ENCODE assay signal across 34 cellular contexts in the genomic region with DNA sequence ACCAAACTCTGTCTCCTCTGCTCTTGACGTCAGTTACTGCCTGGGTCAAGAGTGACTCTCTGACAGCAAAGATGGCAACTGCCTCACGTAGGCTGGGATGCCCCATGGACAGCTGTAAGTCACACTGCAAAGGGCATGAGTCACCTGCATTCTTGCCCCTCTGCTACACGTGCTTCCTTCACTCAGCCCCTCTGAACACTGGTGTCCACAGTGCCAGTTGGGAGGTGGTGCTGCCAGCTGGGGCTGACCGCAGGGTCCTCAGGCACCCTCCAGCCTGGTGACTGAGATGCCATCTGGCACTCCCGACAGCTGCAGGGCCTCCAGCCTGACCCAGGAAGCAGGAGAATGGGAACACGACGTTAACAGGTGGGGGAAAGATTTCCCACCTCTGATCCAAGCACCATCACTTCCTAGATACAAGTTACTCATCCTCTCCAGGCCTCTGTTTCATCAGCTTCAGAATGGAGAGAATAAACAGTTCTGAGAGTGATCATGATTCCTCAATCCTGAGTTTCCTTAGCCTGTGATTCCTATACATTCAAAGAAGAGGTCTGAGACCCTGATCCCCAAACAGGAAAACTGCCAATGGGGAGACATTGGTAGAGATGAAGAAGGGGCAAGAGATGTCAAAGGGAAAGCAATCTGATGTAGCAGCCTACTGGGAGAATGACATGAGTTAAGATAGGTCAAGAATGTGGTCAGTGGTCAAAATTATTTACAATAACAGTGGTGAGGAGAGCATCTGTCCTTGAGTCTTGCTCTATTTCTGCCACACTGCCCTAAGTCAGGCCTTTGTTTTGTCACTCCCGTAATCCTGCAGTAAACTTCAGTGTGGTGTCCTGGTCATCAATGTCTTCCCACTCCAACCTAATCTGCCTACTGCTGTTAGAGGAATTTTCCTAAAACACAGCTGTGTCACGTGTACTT.
DNase-seq lines count a peak whose midpoint lies in the region; ATAC-seq and TF ChIP-seq lines count a peak whose summit lies in the region.
"Had no signal": no experiment of that assay in that cellular context is flagged by ENCODE, and none has a peak within 500 bp of the region (broad histone marks: within the 10 kb centered on the region; RNA-seq: fewer than 3 reads in every experiment).

No MANE protein-coding gene starts in this region.

- H3K27me3 Mint-ChIP-seq in HFFc6 (ENCODE audit: insufficient read depth), result peaks cover 4% of the 10 kb centered on the region
- no peaks in the 10 kb centered on the region for H3K27me3 Mint-ChIP-seq in type B pancreatic cell
- H3K27me3 Mint-ChIP-seq: activated naive CD8-positive, alpha-beta T cell; naive thymus-derived CD8-positive, alpha-beta T cell; stimulated activated memory B cell treated with anti-CD40 and anti-IgM and Interleukin-4, amounts not matched to agents 10 μg/mL and 1 μg/mL and 100 μg/mL, for 72 hours; T-cell had no signal

- H4K91ac ChIP-seq in neuronal stem cell (ENCODE audit: low read depth, low read length, poor library complexity), result no peak overlapping the region

- H3K9ac ChIP-seq in neuronal stem cell (ENCODE audit: low read depth, low read length, poor library complexity), result no peak overlapping the region
- H3K9ac ChIP-seq: BLaER1 had no signal

- H2BK5ac ChIP-seq in neuronal stem cell (ENCODE audit: low read length), result peak overlapping the region; percentile 40

- H3K36me3 ChIP-seq in neuronal stem cell (replicated peaks in 1 of 2; ENCODE audit: control insufficient read depth in 2 of 2, insufficient read depth in 2 of 2, low read length in 2 of 2), result no peaks in the 10 kb centered on the region
- H3K36me3 ChIP-seq: ascending aorta, BLaER1, cardiac muscle cell, gastrocnemius medialis, left ventricle myocardium inferior, suprapubic skin had no signal

- peak overlapping the region; percentile 28 for H2BK15ac ChIP-seq in neuronal stem cell (ENCODE audit: low read length)

- no CpG with 5 or more reads among the region's 9 CpGs for WGBS in neuronal stem cell (ENCODE audit: extremely low coverage in 2 of 2, insufficient read length in 2 of 2, insufficient replicate concordance in 1 of 2), 2 donors

- peak overlapping the region; percentile 76 for H3K18ac ChIP-seq in neuronal stem cell (ENCODE audit: low read length)

- no peak overlapping the region for H3K4me2 ChIP-seq in neuronal stem cell (ENCODE audit: insufficient read depth, low read length, poor library complexity, severe bottlenecking)
- H3K4me2 ChIP-seq: BLaER1, PC-9 had no signal

- H2AK5ac ChIP-seq in neuronal stem cell (ENCODE audit: low read depth, low read length), result peak overlapping the region; percentile 56

- H3K27ac Mint-ChIP-seq in HFFc6, result no peak overlapping the region
- H3K27ac Mint-ChIP-seq in type B pancreatic cell, result no peak overlapping the region
- H3K27ac Mint-ChIP-seq: activated naive CD8-positive, alpha-beta T cell; activated T-helper 2 cell treated with anti-CD3 and anti-CD28 coated beads, Interferon-gamma antibody, Interleukin-2, Interleukin-4, amounts not matched to agents 10 μg/mL and 5 μg/mL and 100 μg/mL, durations not matched to agents 14 hours and 24 hours and 36 hours; naive thymus-derived CD8-positive, alpha-beta T cell; stimulated activated memory B cell treated with anti-CD40 and anti-IgM and Interleukin-4, amounts not matched to agents 10 μg/mL and 1 μg/mL and 100 μg/mL, for 72 hours; T-cell had no signal

- H3K27ac ChIP-seq in foreskin keratinocyte (no peak overlapping the region), neuronal stem cell (replicated peaks; ENCODE audit: low read length) (no peak overlapping the region)
- H3K27ac ChIP-seq: ascending aorta, BLaER1, cardiac muscle cell, HL-60, left ventricle myocardium inferior, PC-9, suprapubic skin had no signal

- H3K79me1 ChIP-seq in neuronal stem cell (ENCODE audit: low read depth, low read length), result no peaks in the 10 kb centered on the region

- peak overlapping the region; percentile 25 for H2BK12ac ChIP-seq in neuronal stem cell (ENCODE audit: low read length)

- no peak overlapping the region for H3K4me3 ChIP-seq in neuronal stem cell (ENCODE audit: low read length in 2 of 2)
- H3K4me3 ChIP-seq: ascending aorta, BLaER1, cardiac muscle cell, gastrocnemius medialis, left ventricle myocardium inferior, PC-9, suprapubic skin had no signal

- H3K27me3 ChIP-seq in foreskin keratinocyte (no peaks in the 10 kb centered on the region), neuronal stem cell (ENCODE audit: control insufficient read depth in 3 of 3, insufficient read depth in 3 of 3, low read depth in 1 of 3, low read length in 3 of 3) (no peaks in the 10 kb centered on the region)
- H3K27me3 ChIP-seq: ascending aorta, BLaER1, cardiac muscle cell, gastrocnemius medialis, suprapubic skin had no signal

- peaks cover 6% of the 10 kb centered on the region; the same call in 1 of the 2 replicates for H3K36me3 Mint-ChIP-seq in HFFc6 (ENCODE audit: low read depth)
- H3K36me3 Mint-ChIP-seq in type B pancreatic cell, result peaks cover 3% of the 10 kb centered on the region
- H3K36me3 Mint-ChIP-seq: activated naive CD8-positive, alpha-beta T cell; stimulated activated memory B cell treated with anti-CD40 and anti-IgM and Interleukin-4, amounts not matched to agents 10 μg/mL and 1 μg/mL and 100 μg/mL, for 72 hours had no signal

- H3K4me1 ChIP-seq in foreskin keratinocyte (peaks cover 11% of the 10 kb centered on the region), neuronal stem cell (ENCODE audit: control insufficient read depth in 2 of 2, insufficient read depth in 1 of 2, low read depth in 1 of 2, low read length in 2 of 2) (peaks cover 0 to 2% of the 10 kb centered on the region in 2 donors)
- H3K4me1 ChIP-seq: ascending aorta, gastrocnemius medialis, left ventricle myocardium inferior had no signal

- no peak overlapping the region for H3K4me3 Mint-ChIP-seq in HFFc6
- no peak overlapping the region for H3K4me3 Mint-ChIP-seq in type B pancreatic cell
- H3K4me3 Mint-ChIP-seq: activated naive CD8-positive, alpha-beta T cell; naive thymus-derived CD8-positive, alpha-beta T cell; stimulated activated memory B cell treated with anti-CD40 and anti-IgM and Interleukin-4, amounts not matched to agents 10 μg/mL and 1 μg/mL and 100 μg/mL, for 72 hours; T-cell had no signal

- H3K4me1 Mint-ChIP-seq in HFFc6 (ENCODE audit: low read depth) (peaks cover 8% of the 10 kb centered on the region), type B pancreatic cell (ENCODE audit: unreplicated experiment) (no peaks in the 10 kb centered on the region)

- no peak for TF ChIP-seq CTCF in foreskin keratinocyte (conservative IDR thresholded peaks at IDR 0.05)
- no peak for TF ChIP-seq CTCF in HFFc6 (IDR thresholded peaks at IDR 0.05)
- no peak for TF ChIP-seq CTCF in type B pancreatic cell (conservative IDR thresholded peaks at IDR 0.05)

- H3K9me3 Mint-ChIP-seq in HFFc6 (peaks cover 8% of the 10 kb centered on the region), type B pancreatic cell (no peaks in the 10 kb centered on the region)

- H3K4ac ChIP-seq in neuronal stem cell (ENCODE audit: low read length), result no peak overlapping the region

- peak; percentile 28 for ATAC-seq in foreskin keratinocyte
- no peak for ATAC-seq in HG03139 (IDR thresholded peaks at IDR 0.05; ENCODE audit: unreplicated experiment)
- ATAC-seq: activated CD4-positive, CD25-positive, alpha-beta regulatory T cell treated with anti-CD3 and anti-CD28 coated beads, Interleukin-2, amount 50 U/mL, for 24 hours; HCT116; naive thymus-derived CD8-positive, alpha-beta T cell; stimulated activated memory B cell treated with anti-CD40 and anti-IgM and Interleukin-4, amounts not matched to agents 10 μg/mL and 1 μg/mL and 100 μg/mL, for 72 hours; T-cell had no signal

- H4K8ac ChIP-seq in neuronal stem cell (ENCODE audit: low read depth, low read length), result no peak overlapping the region

- no peak overlapping the region for H2AFZ ChIP-seq in neuronal stem cell (ENCODE audit: low read length)
- H2AFZ ChIP-seq: PC-9 had no signal

- H2BK120ac ChIP-seq in neuronal stem cell (ENCODE audit: low read depth, low read length), result no peak overlapping the region

- H3K9me3 ChIP-seq in neuronal stem cell (replicated peaks in 1 of 2; ENCODE audit: control insufficient read depth in 2 of 2, insufficient read depth in 1 of 2, low read depth in 1 of 2, low read length in 2 of 2), result no peaks in the 10 kb centered on the region
- H3K9me3 ChIP-seq: ascending aorta, gastrocnemius medialis, suprapubic skin had no signal

- H3K23ac ChIP-seq in neuronal stem cell (ENCODE audit: low read depth, low read length, poor library complexity), result no peak overlapping the region

- peak; percentile 66 for DNase-seq in HT1080 (ENCODE audit: low read depth)
- DNase-seq in RPMI7951 (ENCODE audit: low read depth), result peak; percentile 30
- DNase-seq in foreskin keratinocyte, result no peak
- no peak for DNase-seq in neuronal stem cell (ENCODE audit: low spot score)
- no peak for DNase-seq in HFFc6
- DNase-seq in type B pancreatic cell (ENCODE audit: extremely low spot score, unreplicated experiment), result no peak
- no peak for DNase-seq in activated T-cell treated with anti-CD3 and anti-CD28 coated beads for 4 hours
- DNase-seq: activated CD4-positive, alpha-beta T cell treated with anti-CD3 and anti-CD28 coated beads, Interleukin-2, amount 50 U/mL, for 48 hours; activated CD8-positive, alpha-beta memory T cell treated with anti-CD3 and anti-CD28 coated beads, Interleukin-2, amount 50 U/mL, for 4 hours; cortex of kidney; DMS79; left ventricle myocardium inferior; naive thymus-derived CD8-positive, alpha-beta T cell; NCI-H1048; NCI-H1694; NCI-H510A; retina; SHP77 treated with DMSO at 0.1 percent for 48 hours; stimulated activated CD4-positive, alpha-beta T cell treated with anti-CD3 and anti-CD28 coated beads, Interleukin-12 subunit alpha, Interleukin-12 subunit beta, amount 100 ng/mL, for 4 hours; stimulated activated CD4-positive, alpha-beta T cell treated with anti-CD3 and anti-CD28 coated beads, Interleukin-4, amount 100 ng/mL, for 4 hours; T-cell had no signal

- H3K14ac ChIP-seq in neuronal stem cell (ENCODE audit: low read length), result no peak overlapping the region

Comparison
In these comparisons a context has a peak if more than half of its experiments do, and no peak if none do; other contexts are left out.
1. DNase-seq: peak in HT1080 (single experiment) and RPMI7951 (single experiment); none in foreskin keratinocyte (0 of 2), neuronal stem cell (single experiment), HFFc6 (single experiment), type B pancreatic cell (single experiment) and activated T-cell treated with anti-CD3 and anti-CD28 coated beads for 4 hours (single experiment).